Comparison of ENCODE assay signal across 24 cellular contexts in the genomic region with DNA sequence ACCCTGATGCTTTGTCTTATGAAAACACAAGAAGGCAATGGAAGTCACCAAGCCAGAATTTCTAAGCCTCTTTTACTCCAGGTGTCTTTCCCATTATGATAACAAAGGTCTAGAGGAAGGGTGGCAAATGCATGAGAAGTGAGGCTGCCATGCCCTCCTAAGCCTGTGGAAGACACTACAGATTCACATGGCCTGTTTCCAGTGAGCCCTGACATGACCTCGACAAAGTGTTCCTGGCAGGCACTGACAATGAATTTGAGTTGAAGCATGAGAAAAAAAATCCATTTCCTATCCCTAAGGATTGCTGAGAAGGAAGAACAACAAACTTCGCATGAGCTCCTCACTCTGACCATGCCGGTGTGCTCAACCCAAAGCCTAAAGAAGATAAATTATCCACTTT.
"Had no signal": no experiment of that assay in that cellular context is flagged by ENCODE, and none has a peak within 500 bp of the region (broad histone marks: within the 10 kb centered on the region; RNA-seq: fewer than 3 reads in every experiment).

No MANE protein-coding gene starts in this region.

- H3K4me2 ChIP-seq: neural progenitor cell had no signal

- H3K9ac ChIP-seq: neural progenitor cell had no signal

- H2AFZ ChIP-seq: neural progenitor cell had no signal

- H3K36me3 ChIP-seq: gastrocnemius medialis, neural progenitor cell, prostate gland, right lobe of liver had no signal

- ATAC-seq: activated CD8-positive, alpha-beta T cell treated with anti-CD3 and anti-CD28 coated beads for 36 hours; activated T-helper 17 cell treated with anti-CD3 and anti-CD28 coated beads, Interleukin-2, amount 50 U/mL, for 72 hours; body of pancreas; gastrocnemius medialis; left ventricle myocardium superior; mucosa of descending colon; right lobe of liver; stimulated activated memory B cell treated with anti-CD40 and anti-IgM and Interleukin-4, amounts not matched to agents 10 μg/mL and 1 μg/mL and 100 μg/mL, for 72 hours had no signal

- H3K27me3 ChIP-seq: body of pancreas, gastrocnemius medialis, neural progenitor cell, right lobe of liver had no signal

- FAIRE-seq: kidney, TTC549, urothelium cell line had no signal

- H3K4me3 ChIP-seq: body of pancreas, gastrocnemius medialis, mucosa of descending colon, neural progenitor cell, prostate gland, right lobe of liver had no signal

- DNase-seq: activated CD4-positive, alpha-beta T cell treated with anti-CD3 and anti-CD28 coated beads, Interleukin-2, amount 10 ng/mL, durations not matched to agents 24 days and 14 days; activated CD4-positive, CD25-positive, alpha-beta regulatory T cell; activated CD8-positive, alpha-beta T cell treated with anti-CD3 and anti-CD28 coated beads for 36 hours; activated naive CD4-positive, alpha-beta T cell; activated naive CD8-positive, alpha-beta T cell treated with anti-CD3 and anti-CD28 coated beads for 36 hours; activated T-cell treated with anti-CD3 and anti-CD28 coated beads, Interleukin-2, amount 50 U/mL, for 1 hour; body of pancreas; cerebellar nuclear complex; cortex of kidney; gastrocnemius medialis; head of caudate nucleus; kidney; left ventricle myocardium superior; mucosa of descending colon; naive B cell; right lobe of liver; stimulated activated CD4-positive, alpha-beta T cell treated with anti-CD3 and anti-CD28 coated beads, Interleukin-4, amount 100 ng/mL, for 4 hours; SW 1271 had no signal

- H3K27ac ChIP-seq: body of pancreas, gastrocnemius medialis, neural progenitor cell, prostate gland, right lobe of liver had no signal

- H3K9me3 ChIP-seq: body of pancreas, gastrocnemius medialis, mucosa of descending colon, prostate gland, right lobe of liver had no signal

- H3K4me1 ChIP-seq: neural progenitor cell, prostate gland, right lobe of liver had no signal
